8 cellular contexts compared by ENCODE assay signal in the genomic region with DNA sequence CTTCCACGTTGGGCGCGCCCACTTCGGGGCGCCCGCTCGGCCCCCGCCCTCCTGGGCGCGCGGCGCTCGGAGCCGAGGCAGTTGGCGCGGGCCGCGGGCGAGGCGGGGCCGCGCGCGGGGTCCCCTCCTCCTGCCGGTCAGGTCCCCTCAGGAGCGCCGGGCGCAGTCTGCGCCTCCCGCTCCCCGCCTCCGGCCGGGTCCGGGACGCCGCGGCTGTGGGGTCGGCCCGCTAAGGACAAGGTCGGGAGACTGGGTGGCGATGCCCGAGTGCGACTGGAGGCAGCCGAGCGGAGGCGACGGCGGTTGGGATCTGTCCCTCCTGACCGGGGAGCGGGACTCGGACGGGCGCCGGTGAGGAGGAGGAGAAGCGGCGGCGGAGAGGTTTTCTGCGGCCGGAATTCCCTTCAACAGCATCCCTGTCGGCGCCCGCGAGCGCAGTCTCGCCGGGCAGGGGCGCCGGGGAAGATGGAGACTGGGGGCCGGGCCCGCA.
DNase-seq lines count a peak whose midpoint lies in the region; ATAC-seq and TF ChIP-seq lines count a peak whose summit lies in the region.

A gene with protein sequence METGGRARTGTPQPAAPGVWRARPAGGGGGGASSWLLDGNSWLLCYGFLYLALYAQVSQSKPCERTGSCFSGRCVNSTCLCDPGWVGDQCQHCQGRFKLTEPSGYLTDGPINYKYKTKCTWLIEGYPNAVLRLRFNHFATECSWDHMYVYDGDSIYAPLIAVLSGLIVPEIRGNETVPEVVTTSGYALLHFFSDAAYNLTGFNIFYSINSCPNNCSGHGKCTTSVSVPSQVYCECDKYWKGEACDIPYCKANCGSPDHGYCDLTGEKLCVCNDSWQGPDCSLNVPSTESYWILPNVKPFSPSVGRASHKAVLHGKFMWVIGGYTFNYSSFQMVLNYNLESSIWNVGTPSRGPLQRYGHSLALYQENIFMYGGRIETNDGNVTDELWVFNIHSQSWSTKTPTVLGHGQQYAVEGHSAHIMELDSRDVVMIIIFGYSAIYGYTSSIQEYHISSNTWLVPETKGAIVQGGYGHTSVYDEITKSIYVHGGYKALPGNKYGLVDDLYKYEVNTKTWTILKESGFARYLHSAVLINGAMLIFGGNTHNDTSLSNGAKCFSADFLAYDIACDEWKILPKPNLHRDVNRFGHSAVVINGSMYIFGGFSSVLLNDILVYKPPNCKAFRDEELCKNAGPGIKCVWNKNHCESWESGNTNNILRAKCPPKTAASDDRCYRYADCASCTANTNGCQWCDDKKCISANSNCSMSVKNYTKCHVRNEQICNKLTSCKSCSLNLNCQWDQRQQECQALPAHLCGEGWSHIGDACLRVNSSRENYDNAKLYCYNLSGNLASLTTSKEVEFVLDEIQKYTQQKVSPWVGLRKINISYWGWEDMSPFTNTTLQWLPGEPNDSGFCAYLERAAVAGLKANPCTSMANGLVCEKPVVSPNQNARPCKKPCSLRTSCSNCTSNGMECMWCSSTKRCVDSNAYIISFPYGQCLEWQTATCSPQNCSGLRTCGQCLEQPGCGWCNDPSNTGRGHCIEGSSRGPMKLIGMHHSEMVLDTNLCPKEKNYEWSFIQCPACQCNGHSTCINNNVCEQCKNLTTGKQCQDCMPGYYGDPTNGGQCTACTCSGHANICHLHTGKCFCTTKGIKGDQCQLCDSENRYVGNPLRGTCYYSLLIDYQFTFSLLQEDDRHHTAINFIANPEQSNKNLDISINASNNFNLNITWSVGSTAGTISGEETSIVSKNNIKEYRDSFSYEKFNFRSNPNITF (N-terminal part only) (plus strand): TSS at position 80 of the 490 bp plus-strand sequence. CDS start 386 bp downstream, at position 466.

- no peak for TF ChIP-seq CTCF in cardiac fibroblast (IDR thresholded peaks at IDR 0.05; ENCODE audit: low read depth, low read length)

- peak; percentile 52 for DNase-seq in AG20443 (ENCODE audit: low spot score)
- peak; percentile 73 for DNase-seq in NCI-H748 (lab: John Stamatoyannopoulos, UW; ENCODE audit: unreplicated experiment)
- DNase-seq in cardiac fibroblast (ENCODE audit: low read depth in 2 of 2) = peak in 1 of 2 donors; percentile 7
- DNase-seq in kidney glomerular epithelial cell (lab: John Stamatoyannopoulos, UW) = peak; percentile 29
- DNase-seq in effector CD8-positive, alpha-beta T cell (lab: John Stamatoyannopoulos, UW) = no peak

- no peak within 1 kb of the TSS for H3K27ac Mint-ChIP-seq in stimulated activated naive CD8-positive, alpha-beta T cell treated with anti-CD3 and anti-CD28 coated beads, Interleukin-15, Interleukin-2, amounts not matched to agents 100 ng/mL and 50 ng/mL, for 24 hours

- peak; percentile 61 for ATAC-seq in GM18858 (IDR thresholded peaks at IDR 0.05; ENCODE audit: unreplicated experiment)
- ATAC-seq in HG02973 (IDR thresholded peaks at IDR 0.05; ENCODE audit: unreplicated experiment) = peak; percentile 60

- peaks cover 60% of the 10 kb centered on the region for H3K27me3 Mint-ChIP-seq in stimulated activated naive CD8-positive, alpha-beta T cell treated with anti-CD3 and anti-CD28 coated beads, Interleukin-15, Interleukin-2, amounts not matched to agents 100 ng/mL and 50 ng/mL, for 24 hours

- peak within 1 kb of the TSS; percentile 49 to 53 for H3K4me3 ChIP-seq in cardiac fibroblast (replicated peaks in 1 of 2; ENCODE audit: low read depth in 2 of 2, low read length in 2 of 2)

- H3K9me3 Mint-ChIP-seq in stimulated activated naive CD8-positive, alpha-beta T cell treated with anti-CD3 and anti-CD28 coated beads, Interleukin-15, Interleukin-2, amounts not matched to agents 100 ng/mL and 50 ng/mL, for 24 hours = no peaks in the 10 kb centered on the region

- H3K4me1 Mint-ChIP-seq in stimulated activated naive CD8-positive, alpha-beta T cell treated with anti-CD3 and anti-CD28 coated beads, Interleukin-15, Interleukin-2, amounts not matched to agents 100 ng/mL and 50 ng/mL, for 24 hours (ENCODE audit: low read depth) = peaks cover 4% of the 10 kb centered on the region

- H3K36me3 Mint-ChIP-seq in stimulated activated naive CD8-positive, alpha-beta T cell treated with anti-CD3 and anti-CD28 coated beads, Interleukin-15, Interleukin-2, amounts not matched to agents 100 ng/mL and 50 ng/mL, for 24 hours (ENCODE audit: low read depth) = no peaks in the 10 kb centered on the region

- peak within 1 kb of the TSS; percentile 60 for H3K4me3 Mint-ChIP-seq in stimulated activated naive CD8-positive, alpha-beta T cell treated with anti-CD3 and anti-CD28 coated beads, Interleukin-15, Interleukin-2, amounts not matched to agents 100 ng/mL and 50 ng/mL, for 24 hours
